In genomic region chr12:53996886-53997217, GRCh38 we compare ENCODE assay signal across 20 cellular contexts. TPM values are rescaled to one million over a fixed set of nuclear protein-coding genes. Genes with fewer than 3 reads are reported as not detected.
A peak's percentile ranks its signal among the peaks of the same experiment; 100 is the strongest.
DNase-seq lines count a peak whose midpoint lies in the region; ATAC-seq, FAIRE-seq and TF ChIP-seq lines count a peak whose summit lies in the region.
"Had no signal": no experiment of that assay in that cellular context is flagged by ENCODE, and none has a peak within 500 bp of the region (broad histone marks: within the 10 kb centered on the region; RNA-seq: fewer than 3 reads in every experiment).

No MANE protein-coding gene starts in this region.

- no peaks in the 10 kb centered on the region for H3K9me1 ChIP-seq in K562 (ENCODE audit: control insufficient read depth, insufficient read depth, low read length)

- in situ Hi-C loops in K562 (cut with MboI) = no loop called here

- no peaks in the 10 kb centered on the region for H3K27me3 ChIP-seq in K562 (ENCODE audit: control insufficient read depth in 2 of 2, insufficient read depth in 2 of 2, low read length in 2 of 2)
- peaks cover 100% of the 10 kb centered on the region for H3K27me3 ChIP-seq in left ventricle myocardium inferior (ENCODE audit: low read depth)

- H3K4me3 ChIP-seq in HEK293 (ENCODE audit: low read depth, low read length) (no peak overlapping the region), K562 (no peak overlapping the region), left ventricle myocardium inferior (no peak overlapping the region)
- H3K4me3 ChIP-seq: right lobe of liver had no signal

- no peaks in the 10 kb centered on the region for H3K4me1 Mint-ChIP-seq in neural crest cell
- H3K4me1 Mint-ChIP-seq in activated T-cell treated with anti-CD3 and anti-CD28 coated beads, Interleukin-2, amount 50 U/mL, for 72 hours (ENCODE audit: low read depth) = peaks cover 51% of the 10 kb centered on the region

- H3K9me3 Mint-ChIP-seq in neural crest cell = no peaks in the 10 kb centered on the region
- no peaks in the 10 kb centered on the region for H3K9me3 Mint-ChIP-seq in activated T-cell treated with anti-CD3 and anti-CD28 coated beads, Interleukin-2, amount 50 U/mL, for 72 hours
- H3K9me3 Mint-ChIP-seq: activated naive CD4-positive, alpha-beta T cell treated with anti-CD3 and anti-CD28 coated beads, Interleukin-2, amount 10 ng/mL, durations not matched to agents 7 days and 5 days had no signal

- H3K27ac ChIP-seq in 22Rv1 (peak overlapping the region; percentile 41), HEK293 (ENCODE audit: extremely low read depth, low read depth, low read length) (peak overlapping the region; percentile 98; the same call in 1 of the 2 replicates), K562 (ENCODE audit: extremely low read depth, low read depth, low read length) (no peak overlapping the region), left ventricle myocardium inferior (replicated peaks) (no peak overlapping the region)
- H3K27ac ChIP-seq: right lobe of liver, upper lobe of left lung had no signal

- FAIRE-seq in K562 (lab: Jason Lieb, UNC) = no peak
- FAIRE-seq: bronchial epithelial cell had no signal

- peaks cover 33% of the 10 kb centered on the region for H3K4me1 ChIP-seq in HEK293 (ENCODE audit: control insufficient read depth, insufficient read depth, low read length)
- H3K4me1 ChIP-seq in K562 (replicated peaks in 1 of 2; ENCODE audit: control insufficient read depth in 2 of 2, insufficient read depth in 2 of 2, low read length in 2 of 2) = peaks cover 38 to 70% of the 10 kb centered on the region in 2 experiments
- peaks cover 38% of the 10 kb centered on the region for H3K4me1 ChIP-seq in left ventricle myocardium inferior

- H3K9ac ChIP-seq in K562 (ENCODE audit: insufficient read depth in 1 of 2, low read depth in 2 of 2, low read length in 2 of 2) = peak overlapping the region in 1 of 2 experiments; percentile 96; a peak in 2 of 4 replicates

- peaks cover 100% of the 10 kb centered on the region for H3K27me3 Mint-ChIP-seq in neural crest cell (ENCODE audit: low read depth)
- peaks cover 90% of the 10 kb centered on the region for H3K27me3 Mint-ChIP-seq in activated T-cell treated with anti-CD3 and anti-CD28 coated beads, Interleukin-2, amount 50 U/mL, for 72 hours (ENCODE audit: low read depth)

- no peak overlapping the region; the same call in 1 of the 2 replicates for H3K4me2 ChIP-seq in K562 (ENCODE audit: insufficient read depth, low read length)

- peak overlapping the region; percentile 68 for H3K4me3 Mint-ChIP-seq in neural crest cell
- peak overlapping the region in 1 of 2 donors; percentile 50 for H3K4me3 Mint-ChIP-seq in activated T-cell treated with anti-CD3 and anti-CD28 coated beads, Interleukin-2, amount 50 U/mL, for 72 hours

- DNase-seq in K562 (ENCODE audit: extremely low read depth in 1 of 4, low spot score in 3 of 4) (no peak), neural crest cell (ENCODE audit: low read depth, low spot score) (no peak), left ventricle myocardium inferior (no peak), sciatic nerve (ENCODE audit: low spot score) (no peak)
- no peak for DNase-seq in activated T-cell treated with anti-CD3 and anti-CD28 coated beads, Interleukin-2, amount 50 U/mL, for 72 hours
- DNase-seq: activated naive CD4-positive, alpha-beta T cell treated with anti-CD3 and anti-CD28 coated beads, Interleukin-2, amount 10 ng/mL, durations not matched to agents 7 days and 5 days; Calu3; NCI-H1092; right lobe of liver; stimulated activated CD4-positive, alpha-beta T cell treated with anti-CD3 and anti-CD28 coated beads, Interleukin-4, amount 100 ng/mL, for 4 hours; T-helper 2 cell had no signal

- TF ChIP-seq CTCF in 22Rv1 (IDR thresholded peaks at IDR 0.05) (no peak), HEK293 (tag by site-specific recombination; IDR thresholded peaks at IDR 0.05) (no peak), K562 (IDR thresholded peaks at IDR 0.05 in 2 of 3, conservative IDR thresholded peaks at IDR 0.05 in 1 of 3; ENCODE audit: insufficient read depth in 2 of 3, low read depth in 1 of 3, low read length in 3 of 3) (no peak), neural crest cell (conservative IDR thresholded peaks at IDR 0.05) (no peak), left ventricle myocardium inferior (IDR thresholded peaks at IDR 0.05; ENCODE audit: borderline replicate concordance) (no peak)

- no peak for TF ChIP-seq EP300 in K562 (IDR thresholded peaks at IDR 0.05; ENCODE audit: low read length)

- H3K9me3 ChIP-seq in HEK293 (ENCODE audit: control insufficient read depth, insufficient read depth, low read depth, low read length) (no peaks in the 10 kb centered on the region), K562 (replicated peaks; ENCODE audit: control insufficient read depth, insufficient read depth, low read depth, low read length) (no peaks in the 10 kb centered on the region), left ventricle myocardium inferior (replicated peaks) (no peaks in the 10 kb centered on the region)
- H3K9me3 ChIP-seq: right lobe of liver, upper lobe of left lung had no signal

- ATAC-seq in K562 = no peak
- ATAC-seq in HG03432 (IDR thresholded peaks at IDR 0.05; ENCODE audit: unreplicated experiment) = no peak
- no peak for ATAC-seq in activated T-cell treated with anti-CD3 and anti-CD28 coated beads, Interleukin-2, amount 50 U/mL, for 72 hours (replicated peaks in 1 of 2)
- ATAC-seq in sciatic nerve = no peak
- ATAC-seq: right lobe of liver, Right ventricle myocardium inferior had no signal

- CTCF ChIA-PET in HEK293 (lab: Yijun Ruan, JAX) = interaction anchor here (2.3 to 6.7 kb wide), 3 partner anchors 12 to 218 kb away, joined by 8 to 49 read pairs (median 10); partner anchors contain the start of gene HOXC10
- CTCF ChIA-PET in K562 (lab: Yijun Ruan, JAX; ENCODE audit: low intra/inter-chr PET ratio) = no interaction called here

- no peaks in the 10 kb centered on the region for H4K20me1 ChIP-seq in K562 (replicated peaks; ENCODE audit: control insufficient read depth, insufficient read depth, low read length)

- no peak for TF ChIP-seq RAD21 in K562 (CRISPR knock-in tag; conservative IDR thresholded peaks at IDR 0.05 in 1 of 2, IDR thresholded peaks at IDR 0.05 in 1 of 2)

- no peaks in the 10 kb centered on the region for H3K36me3 ChIP-seq in HEK293 (ENCODE audit: control insufficient read depth in 2 of 2, insufficient read depth in 1 of 2, low read length in 2 of 2)
- no peaks in the 10 kb centered on the region for H3K36me3 ChIP-seq in K562 (ENCODE audit: control insufficient read depth, insufficient read depth, low read length)
- no peaks in the 10 kb centered on the region for H3K36me3 ChIP-seq in left ventricle myocardium inferior
- H3K36me3 ChIP-seq: right lobe of liver, upper lobe of left lung had no signal

- no peak for TF ChIP-seq POLR2A in K562 (conservative IDR thresholded peaks at IDR 0.05)

- no peaks in the 10 kb centered on the region for H3K36me3 Mint-ChIP-seq in neural crest cell (ENCODE audit: low read depth)
- peaks cover 0 to 3% of the 10 kb centered on the region in 2 donors for H3K36me3 Mint-ChIP-seq in activated T-cell treated with anti-CD3 and anti-CD28 coated beads, Interleukin-2, amount 50 U/mL, for 72 hours (ENCODE audit: insufficient read depth in 2 of 2)

- POLR2A ChIA-PET in HEK293 (lab: Yijun Ruan, JAX) = interaction anchor here (1.0 to 2.2 kb wide), 2 partner anchors 9 to 21 kb away, joined by 3 to 14 read pairs; no protein-coding TSS in a partner anchor
- POLR2A ChIA-PET in K562 (lab: Yijun Ruan, JAX) = interaction anchor here (0.7 to 5.6 kb wide), 5 partner anchors 9 to 403 kb away, joined by 3 to 43 read pairs (median 3); no protein-coding TSS in a partner anchor

- peaks cover 46% of the 10 kb centered on the region for H3K79me2 ChIP-seq in K562 (ENCODE audit: control insufficient read depth, insufficient read depth, low read length)

- WGBS in K562 (ENCODE audit: insufficient coverage, low coverage, missing lambda C conversion rate) = 91% methylated on average over 13 of the region's 13 CpGs

- intact Hi-C loops in K562 (cut with micrococcal nuclease) (no loop called here), left ventricle myocardium inferior (cut with micrococcal nuclease) (no loop called here), sciatic nerve (cut with DNase I) (no loop called here)

- no peak overlapping the region for H2AFZ ChIP-seq in K562 (ENCODE audit: low read depth, low read length)

- no TSS peak for BruUV-seq in K562 (replicated peaks; lab: Mats Ljungman, UMichigan)

- H3K27ac Mint-ChIP-seq in neural crest cell (ENCODE audit: unreplicated experiment) = no peak overlapping the region
- H3K27ac Mint-ChIP-seq in activated T-cell treated with anti-CD3 and anti-CD28 coated beads, Interleukin-2, amount 50 U/mL, for 72 hours = no peak overlapping the region
- H3K27ac Mint-ChIP-seq: activated naive CD4-positive, alpha-beta T cell treated with anti-CD3 and anti-CD28 coated beads, Interleukin-2, amount 10 ng/mL, durations not matched to agents 7 days and 5 days had no signal

RNA-seq across cellular contexts. Expression of gene HOXC9, which starts 3.1 kb away (rescaled TPM):
- 7.4 and 10.3 TPM in 2 replicates for total RNA-seq in K562 (2011; cell fraction: chromatin; rRNA removed; ENCODE audit: low replicate concordance)
- 2.7 and 2.9 TPM in 2 replicates for total RNA-seq in K562 (2011; cell fraction: nucleolus; rRNA removed)
- total RNA-seq in K562 (2011; cell fraction: nucleoplasm; rRNA removed) = 2.9 and 3.5 TPM in 2 replicates
- total RNA-seq in K562 (2014; rRNA removed) (10.5 and 13.9 TPM in 2 replicates), K562 (2014; rRNA removed; fragmentation: Illumina TruSeq; extraction: Trizol) (5.7 and 8.0 TPM in 2 replicates), K562 (2015; rRNA removed; fragmentation: Illumina TruSeq; extraction: Trizol) (10.4 and 10.9 TPM in 2 replicates), K562 (2021) (9.3 and 9.9 TPM in 2 replicates), neural crest cell (5.6 and 6.3 TPM in 2 replicates), left ventricle myocardium inferior (not detected), sciatic nerve (10.2 TPM)
- polyA plus RNA-seq in K562 (2011; rRNA removed) (1.1 and 1.7 TPM in 2 replicates), K562 (2014; fragmentation: Illumina TruSeq; extraction: Trizol) (8.8 and 9.9 TPM in 2 replicates), K562 (2014; fragmentation: Nextera tagmentation; extraction: Ambion mirVana) (1 to 10 TPM; 1.9 to 2.2 TPM), K562 (2014; rRNA removed) (5.1 and 10.4 TPM in 2 replicates)
- polyA plus RNA-seq in K562 (2011; cell fraction: cytosol; rRNA removed) = 3.4 and 8.0 TPM in 2 replicates
- polyA plus RNA-seq in K562 (2011; cell fraction: nucleus; rRNA removed) = 6.2 and 13.4 TPM in 2 replicates
- 8.6 and 12.0 TPM in 2 replicates for polyA plus RNA-seq in K562 (2012)
- 0.57 and 1.2 TPM in 2 replicates for polyA minus RNA-seq in K562 (2011; rRNA and poly(A)+ RNA removed)
- polyA minus RNA-seq in K562 (2011; cell fraction: cytosol; rRNA and poly(A)+ RNA removed) = 1.7 and 2.6 TPM in 2 replicates
- 1.8 and 1.9 TPM in 2 replicates for polyA minus RNA-seq in K562 (2011; cell fraction: nucleus; rRNA and poly(A)+ RNA removed)
- not detected for total RNA-seq in activated T-cell treated with anti-CD3 and anti-CD28 coated beads, Interleukin-2, amount 50 U/mL, for 72 hours
- total RNA-seq: bronchial epithelial cell, fibroblast of lung, liver, right lobe of liver, Right ventricle myocardium inferior had no signal
- polyA plus RNA-seq: liver had no signal

RNA-seq across cellular contexts. Expression of gene HOXC10, which starts 11.9 kb away (rescaled TPM):
- total RNA-seq in K562 (2011; cell fraction: chromatin; rRNA removed; ENCODE audit: low replicate concordance) = 0.25 TPM in 1 of 2 replicates, not detected in the other
- total RNA-seq in K562 (2011; cell fraction: nucleolus; rRNA removed) = 0.53 TPM in 1 of 2 replicates, not detected in the other
- total RNA-seq in K562 (2011; cell fraction: nucleoplasm; rRNA removed) = 0.46 TPM in 1 of 2 replicates, not detected in the other
- total RNA-seq in K562 (2014; rRNA removed) (0.08 and 0.14 TPM in 2 replicates), K562 (2014; rRNA removed; fragmentation: Illumina TruSeq; extraction: Trizol) (not detected in 2 replicates), K562 (2015; rRNA removed; fragmentation: Illumina TruSeq; extraction: Trizol) (0.23 TPM in 1 of 2 replicates, not detected in the other), K562 (2021) (0.35 and 0.69 TPM in 2 replicates), neural crest cell (1.8 TPM in 2 replicates), left ventricle myocardium inferior (not detected), sciatic nerve (17.2 TPM)
- polyA plus RNA-seq in K562 (2011; rRNA removed) (0.08 and 0.13 TPM in 2 replicates), K562 (2014; fragmentation: Illumina TruSeq; extraction: Trizol) (0.37 and 0.77 TPM in 2 replicates), K562 (2014; fragmentation: Nextera tagmentation; extraction: Ambion mirVana) (under 1 TPM; 0.25 to 0.42 TPM), K562 (2014; rRNA removed) (0.63 and 0.73 TPM in 2 replicates)
- 0.15 and 0.33 TPM in 2 replicates for polyA plus RNA-seq in K562 (2011; cell fraction: cytosol; rRNA removed)
- 0.21 TPM in 1 of 2 replicates, not detected in the other for polyA plus RNA-seq in K562 (2011; cell fraction: nucleus; rRNA removed)
- 0.64 and 0.75 TPM in 2 replicates for polyA plus RNA-seq in K562 (2012)
- polyA minus RNA-seq in K562 (2011; rRNA and poly(A)+ RNA removed) = 0.24 TPM in 1 of 2 replicates, not detected in the other
- polyA minus RNA-seq in K562 (2011; cell fraction: cytosol; rRNA and poly(A)+ RNA removed) = 0.64 and 1.6 TPM in 2 replicates
- polyA minus RNA-seq in K562 (2011; cell fraction: nucleus; rRNA and poly(A)+ RNA removed) = 0.67 TPM in 2 replicates
- total RNA-seq in activated T-cell treated with anti-CD3 and anti-CD28 coated beads, Interleukin-2, amount 50 U/mL, for 72 hours = not detected
- total RNA-seq: bronchial epithelial cell, dermis microvascular lymphatic vessel endothelial cell, fibroblast of lung, liver, right lobe of liver, Right ventricle myocardium inferior, upper lobe of left lung had no signal
- polyA plus RNA-seq: liver had no signal

RNA-seq across cellular contexts. Expression of gene HOXC8, which starts 11.9 kb away (rescaled TPM):
- total RNA-seq in K562 (2011; cell fraction: chromatin; rRNA removed; ENCODE audit: low replicate concordance) = 6.6 and 8.3 TPM in 2 replicates
- total RNA-seq in K562 (2011; cell fraction: nucleolus; rRNA removed) = 2.4 and 3.2 TPM in 2 replicates
- 2.1 and 2.4 TPM in 2 replicates for total RNA-seq in K562 (2011; cell fraction: nucleoplasm; rRNA removed)
- 0.32 and 0.57 TPM in 2 replicates for total RNA-seq in K562 (2014; rRNA removed)
- total RNA-seq in K562 (2014; rRNA removed; fragmentation: Illumina TruSeq; extraction: Trizol) = 0.62 and 0.80 TPM in 2 replicates
- total RNA-seq in K562 (2015; rRNA removed; fragmentation: Illumina TruSeq; extraction: Trizol) = 0.53 and 0.76 TPM in 2 replicates
- 0.72 and 0.95 TPM in 2 replicates for total RNA-seq in K562 (2021)
- 0.57 TPM in 2 replicates for polyA plus RNA-seq in K562 (2011; rRNA removed)
- 0.29 and 0.31 TPM in 2 replicates for polyA plus RNA-seq in K562 (2011; cell fraction: cytosol; rRNA removed)
- 1.9 and 3.0 TPM in 2 replicates for polyA plus RNA-seq in K562 (2011; cell fraction: nucleus; rRNA removed)
- 0.62 and 1.4 TPM in 2 replicates for polyA plus RNA-seq in K562 (2012)
- 1.3 and 1.4 TPM in 2 replicates for polyA plus RNA-seq in K562 (2014; fragmentation: Illumina TruSeq; extraction: Trizol)
- under 1 TPM; 0.20 to 0.21 TPM for polyA plus RNA-seq in K562 (2014; fragmentation: Nextera tagmentation; extraction: Ambion mirVana)
- 0.94 and 1.1 TPM in 2 replicates for polyA plus RNA-seq in K562 (2014; rRNA removed)
- 0.11 and 0.42 TPM in 2 replicates for polyA minus RNA-seq in K562 (2011; rRNA and poly(A)+ RNA removed)
- polyA minus RNA-seq in K562 (2011; cell fraction: cytosol; rRNA and poly(A)+ RNA removed) = not detected in 2 replicates
- 0.81 and 0.89 TPM in 2 replicates for polyA minus RNA-seq in K562 (2011; cell fraction: nucleus; rRNA and poly(A)+ RNA removed)
- total RNA-seq in neural crest cell = 4.5 and 4.8 TPM in 2 replicates
- total RNA-seq in activated T-cell treated with anti-CD3 and anti-CD28 coated beads, Interleukin-2, amount 50 U/mL, for 72 hours = not detected
- total RNA-seq in left ventricle myocardium inferior = not detected
- 7.0 TPM for total RNA-seq in sciatic nerve
- total RNA-seq: bronchial epithelial cell, dermis microvascular lymphatic vessel endothelial cell, fibroblast of lung, liver, right lobe of liver, Right ventricle myocardium inferior, upper lobe of left lung had no signal
- polyA plus RNA-seq: liver had no signal

RNA-seq across cellular contexts. Expression of gene HOTAIR, which starts 22.1 kb away (rescaled TPM):
- not detected in 2 replicates for total RNA-seq in K562 (2011; cell fraction: chromatin; rRNA removed; ENCODE audit: low replicate concordance)
- not detected in 2 replicates for total RNA-seq in K562 (2011; cell fraction: nucleolus; rRNA removed)
- total RNA-seq in K562 (2011; cell fraction: nucleoplasm; rRNA removed) = not detected in 2 replicates
- total RNA-seq in K562 (2014; rRNA removed) (not detected in 2 replicates), K562 (2014; rRNA removed; fragmentation: Illumina TruSeq; extraction: Trizol) (not detected in 2 replicates), K562 (2015; rRNA removed; fragmentation: Illumina TruSeq; extraction: Trizol) (not detected in 2 replicates), K562 (2021) (not detected in 2 replicates), neural crest cell (not detected in 2 replicates), left ventricle myocardium inferior (not detected), sciatic nerve (4.0 TPM)
- polyA plus RNA-seq in K562 (2011; rRNA removed) (0.03 and 0.04 TPM in 2 replicates), K562 (2014; fragmentation: Illumina TruSeq; extraction: Trizol) (not detected in 2 replicates), K562 (2014; fragmentation: Nextera tagmentation; extraction: Ambion mirVana) (not detected), K562 (2014; rRNA removed) (0.15 TPM in 1 of 2 replicates, not detected in the other)
- 0.03 TPM in 1 of 2 replicates, not detected in the other for polyA plus RNA-seq in K562 (2011; cell fraction: cytosol; rRNA removed)
- 0.13 TPM in 2 replicates for polyA plus RNA-seq in K562 (2011; cell fraction: nucleus; rRNA removed)
- not detected in 2 replicates for polyA plus RNA-seq in K562 (2012)
- not detected in 2 replicates for polyA minus RNA-seq in K562 (2011; rRNA and poly(A)+ RNA removed)
- not detected in 2 replicates for polyA minus RNA-seq in K562 (2011; cell fraction: cytosol; rRNA and poly(A)+ RNA removed)
- polyA minus RNA-seq in K562 (2011; cell fraction: nucleus; rRNA and poly(A)+ RNA removed) = not detected in 2 replicates
- not detected for total RNA-seq in activated T-cell treated with anti-CD3 and anti-CD28 coated beads, Interleukin-2, amount 50 U/mL, for 72 hours
- total RNA-seq: bronchial epithelial cell, Calu3, dermis microvascular lymphatic vessel endothelial cell, fibroblast of lung, liver, right lobe of liver, Right ventricle myocardium inferior, upper lobe of left lung had no signal
- polyA plus RNA-seq: fibroblast of lung, liver had no signal

RNA-seq across cellular contexts. Expression of gene HOXC11, which starts 23.9 kb away (rescaled TPM):
- total RNA-seq in K562 (2011; cell fraction: chromatin; rRNA removed; ENCODE audit: low replicate concordance) = not detected in 2 replicates
- not detected in 2 replicates for total RNA-seq in K562 (2011; cell fraction: nucleolus; rRNA removed)
- total RNA-seq in K562 (2011; cell fraction: nucleoplasm; rRNA removed) = not detected in 2 replicates
- total RNA-seq in K562 (2014; rRNA removed) = not detected in 2 replicates
- total RNA-seq in K562 (2014; rRNA removed; fragmentation: Illumina TruSeq; extraction: Trizol) = not detected in 2 replicates
- not detected in 2 replicates for total RNA-seq in K562 (2015; rRNA removed; fragmentation: Illumina TruSeq; extraction: Trizol)
- total RNA-seq in K562 (2021) = not detected in 2 replicates
- polyA plus RNA-seq in K562 (2011; rRNA removed) = 0.04 TPM in 1 of 2 replicates, not detected in the other
- 0.13 TPM in 1 of 2 replicates, not detected in the other for polyA plus RNA-seq in K562 (2011; cell fraction: cytosol; rRNA removed)
- 0.17 and 0.25 TPM in 2 replicates for polyA plus RNA-seq in K562 (2011; cell fraction: nucleus; rRNA removed)
- polyA plus RNA-seq in K562 (2012) = 0.03 and 0.07 TPM in 2 replicates
- polyA plus RNA-seq in K562 (2014; fragmentation: Illumina TruSeq; extraction: Trizol) = not detected in 2 replicates
- not detected for polyA plus RNA-seq in K562 (2014; fragmentation: Nextera tagmentation; extraction: Ambion mirVana)
- polyA plus RNA-seq in K562 (2014; rRNA removed) = not detected in 2 replicates
- not detected in 2 replicates for polyA minus RNA-seq in K562 (2011; rRNA and poly(A)+ RNA removed)
- polyA minus RNA-seq in K562 (2011; cell fraction: cytosol; rRNA and poly(A)+ RNA removed) = not detected in 2 replicates
- polyA minus RNA-seq in K562 (2011; cell fraction: nucleus; rRNA and poly(A)+ RNA removed) = 0.11 TPM in 1 of 2 replicates, not detected in the other
- not detected in 2 replicates for total RNA-seq in neural crest cell
- total RNA-seq in activated T-cell treated with anti-CD3 and anti-CD28 coated beads, Interleukin-2, amount 50 U/mL, for 72 hours = not detected
- not detected for total RNA-seq in left ventricle myocardium inferior
- 1.2 TPM for total RNA-seq in sciatic nerve
- total RNA-seq: bronchial epithelial cell, Calu3, dermis microvascular lymphatic vessel endothelial cell, fibroblast of lung, liver, right lobe of liver, Right ventricle myocardium inferior, upper lobe of left lung had no signal
- polyA plus RNA-seq: fibroblast of lung, liver had no signal

Comparison
In these comparisons a context has a peak if more than half of its experiments do, and no peak if none do; other contexts are left out.
1. H3K27ac ChIP-seq: peak in 22Rv1 (single experiment) and HEK293 (single experiment); none in K562 (single experiment) and left ventricle myocardium inferior (single experiment).